In the genomic region with DNA sequence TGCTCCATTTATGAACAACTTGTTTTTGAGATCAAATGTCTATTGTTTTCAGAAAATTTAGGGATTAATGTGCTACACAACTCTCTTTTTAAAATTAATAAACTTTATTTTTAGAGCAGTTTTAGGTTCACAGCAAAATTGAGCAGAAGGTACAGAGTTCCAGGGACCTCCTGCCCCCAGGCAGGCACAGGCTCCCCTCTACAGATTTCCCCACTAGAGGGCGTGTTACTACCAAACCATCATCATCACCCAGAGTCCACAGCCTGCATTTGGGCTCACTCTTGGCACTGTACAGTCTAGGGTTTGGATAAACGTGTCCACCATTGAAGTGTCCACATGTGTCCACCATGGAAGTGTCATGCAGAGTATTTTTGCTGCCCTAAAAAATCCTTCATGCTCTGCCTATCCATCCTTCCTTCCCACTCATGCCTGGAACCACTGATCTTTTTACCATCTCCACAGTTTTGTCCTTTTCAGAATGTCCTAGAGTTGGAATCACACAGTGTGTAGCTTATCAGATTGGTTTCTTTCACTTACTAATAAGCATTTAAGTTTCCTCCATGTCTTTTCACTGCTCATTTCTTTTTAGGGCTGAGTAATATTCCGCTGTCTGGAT, we compare ENCODE assay signal across 1 cellular context.
TF ChIP-seq lines count a peak whose summit lies in the region.

No MANE protein-coding gene starts in this region.

TF ChIP-seq in HCT116, 20 proteins besides CTCF, POLR2A, EP300 and RAD21 (continued from another document):
- TF ChIP-seq ATF3 (IDR thresholded peaks at IDR 0.05) (no peak), SP1 (IDR thresholded peaks at IDR 0.05; ENCODE audit: low read depth) (no peak), SIN3A (IDR thresholded peaks at IDR 0.05; ENCODE audit: low read depth) (no peak)
